In genomic region chr16:79607587-79607986, GRCh38 we compare ENCODE assay signal across 12 cellular contexts. TPM values are rescaled to one million over a fixed set of nuclear protein-coding genes. Genes with fewer than 3 reads are reported as not detected.
DNase-seq lines count a peak whose midpoint lies in the region; ATAC-seq and TF ChIP-seq lines count a peak whose summit lies in the region.
"Had no signal": no experiment of that assay in that cellular context is flagged by ENCODE, and none has a peak within 500 bp of the region (broad histone marks: within the 10 kb centered on the region; RNA-seq: fewer than 3 reads in every experiment).

No MANE protein-coding gene starts in this region.

- peaks cover 29% of the 10 kb centered on the region for H3K27me3 Mint-ChIP-seq in activated naive CD4-positive, alpha-beta T cell treated with anti-CD3 and anti-CD28 coated beads for 36 hours (ENCODE audit: low read depth)

- no peak for TF ChIP-seq POLR2A in vagina (IDR thresholded peaks at IDR 0.05)

- H3K4me1 Mint-ChIP-seq in activated naive CD4-positive, alpha-beta T cell treated with anti-CD3 and anti-CD28 coated beads for 36 hours (ENCODE audit: low read depth), result peaks cover 2% of the 10 kb centered on the region

- in situ Hi-C loops in brain microvascular endothelial cell (cut with HindIII; ENCODE audit: low pct_ligation_motif_present, low sequenced_read_pairs), result no loop called here

- intact Hi-C loops in vagina (cut with DNase I), result loop anchor here (10.0 kb wide), 1 partner anchor 1483 kb away; no protein-coding TSS in a partner anchor
- intact Hi-C loops in activated naive CD4-positive, alpha-beta T cell treated with anti-CD3 and anti-CD28 coated beads for 36 hours (cut with micrococcal nuclease), result loop anchor here (10.0 kb wide), 1 partner anchor 453 kb away; no protein-coding TSS in a partner anchor

- DNase-seq in NCI-H510A treated with DMSO at 0.1 percent for 48 hours (lab: John Stamatoyannopoulos, UW) (peak; percentile 41), NCI-H510A (lab: John Stamatoyannopoulos, UW) (no peak), brain microvascular endothelial cell (peak; percentile 63), islet precursor cell (peak; percentile 80), vagina (ENCODE audit: extremely low spot score in 2 of 2) (no peak)
- DNase-seq in activated naive CD4-positive, alpha-beta T cell treated with anti-CD3 and anti-CD28 coated beads for 36 hours, result no peak
- DNase-seq in activated CD4-positive, alpha-beta T cell treated with anti-CD3 and anti-CD28 coated beads for 48 hours, result no peak
- DNase-seq: dorsolateral prefrontal cortex, NCI-H526 had no signal

- H3K36me3 ChIP-seq in brain microvascular endothelial cell (replicated peaks) (no peaks in the 10 kb centered on the region), vagina (no peaks in the 10 kb centered on the region)
- H3K36me3 ChIP-seq: HAP-1 had no signal

- no peak overlapping the region for H3K4me3 ChIP-seq in brain microvascular endothelial cell (ENCODE audit: low read depth, low read length)
- no peak overlapping the region for H3K4me3 ChIP-seq in vagina
- H3K4me3 ChIP-seq: dorsolateral prefrontal cortex, HAP-1, SK-N-MC had no signal

- no peak overlapping the region for H3K27ac Mint-ChIP-seq in activated naive CD4-positive, alpha-beta T cell treated with anti-CD3 and anti-CD28 coated beads for 36 hours

- no peaks in the 10 kb centered on the region for H3K36me3 Mint-ChIP-seq in activated naive CD4-positive, alpha-beta T cell treated with anti-CD3 and anti-CD28 coated beads for 36 hours (ENCODE audit: low read depth)

- CTCF ChIA-PET in activated naive CD4-positive, alpha-beta T cell treated with anti-CD3 and anti-CD28 coated beads for 36 hours (lab: Charles Lee), result interaction anchor here (0.7 kb wide), 1 partner anchor 516 kb away, joined by 3 read pairs; no protein-coding TSS in a partner anchor

- ATAC-seq in GM21576 (IDR thresholded peaks at IDR 0.05; ENCODE audit: unreplicated experiment), result no peak

- H3K27me3 ChIP-seq in brain microvascular endothelial cell (replicated peaks) (no peaks in the 10 kb centered on the region), vagina (no peaks in the 10 kb centered on the region)

- no peak overlapping the region for H3K4me3 Mint-ChIP-seq in activated naive CD4-positive, alpha-beta T cell treated with anti-CD3 and anti-CD28 coated beads for 36 hours

- TF ChIP-seq CTCF in brain microvascular endothelial cell (IDR thresholded peaks at IDR 0.05; ENCODE audit: low read depth, low read length, missing control alignments) (no peak), vagina (IDR thresholded peaks at IDR 0.05) (no peak)

- H3K27ac ChIP-seq in brain microvascular endothelial cell, result no peak overlapping the region
- H3K27ac ChIP-seq in vagina, result peak overlapping the region; percentile 17
- H3K27ac ChIP-seq: SK-N-MC had no signal

- no peaks in the 10 kb centered on the region for H3K9me3 Mint-ChIP-seq in activated naive CD4-positive, alpha-beta T cell treated with anti-CD3 and anti-CD28 coated beads for 36 hours

- no peaks in the 10 kb centered on the region for H3K9me3 ChIP-seq in vagina
- H3K9me3 ChIP-seq: HAP-1 had no signal

- peaks cover 21% of the 10 kb centered on the region for H3K4me1 ChIP-seq in vagina

RNA-seq across cellular contexts. Expression of gene MAF, which starts 7.0 kb away (rescaled TPM):
- total RNA-seq in vagina, result 52.5 TPM
- 1 to 10 TPM; 6.0 to 6.6 TPM for total RNA-seq in activated naive CD4-positive, alpha-beta T cell treated with anti-CD3 and anti-CD28 coated beads for 36 hours

Comparison
In these comparisons a context has a peak if more than half of its experiments do, and no peak if none do; other contexts are left out.
1. DNase-seq: peak in NCI-H510A treated with DMSO at 0.1 percent for 48 hours (single experiment), brain microvascular endothelial cell (single experiment) and islet precursor cell (single experiment); none in NCI-H510A (single experiment), vagina (0 of 2), activated naive CD4-positive, alpha-beta T cell treated with anti-CD3 and anti-CD28 coated beads for 36 hours (single experiment) and activated CD4-positive, alpha-beta T cell treated with anti-CD3 and anti-CD28 coated beads for 48 hours (single experiment).